Comparison of ENCODE assay signal across 25 cellular contexts in the genomic region with DNA sequence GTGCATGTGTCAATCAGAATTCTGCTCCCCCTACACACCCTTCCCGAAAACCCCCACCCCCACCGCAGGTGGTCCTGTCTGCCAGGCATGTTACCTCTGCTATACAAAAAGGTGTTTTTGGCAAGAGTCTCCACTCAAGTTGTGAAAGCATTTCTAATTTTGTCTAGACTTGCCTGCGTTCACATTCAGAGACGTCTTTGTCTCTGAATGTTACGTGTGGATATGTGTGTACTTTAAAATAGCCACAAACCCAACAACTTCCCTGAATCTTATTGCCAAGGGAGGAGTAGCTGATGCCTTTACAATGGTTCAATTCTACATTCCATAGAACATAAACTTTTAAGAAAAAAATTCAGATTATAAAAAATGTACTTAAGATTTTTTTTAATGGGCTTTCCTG.
A peak's percentile ranks its signal among the peaks of the same experiment; 100 is the strongest.
DNase-seq lines count a peak whose midpoint lies in the region; FAIRE-seq and TF ChIP-seq lines count a peak whose summit lies in the region.
"Had no signal": no experiment of that assay in that cellular context is flagged by ENCODE, and none has a peak within 500 bp of the region (broad histone marks: within the 10 kb centered on the region; RNA-seq: fewer than 3 reads in every experiment).

No MANE protein-coding gene starts in this region.

- H3K4me3 ChIP-seq in suprapubic skin (no peak overlapping the region), BE2C (ENCODE audit: low read depth, low read length) (no peak overlapping the region)
- H3K4me3 ChIP-seq: BLaER1 treated with 17β-estradiol and CSF1 and Interleukin-3, amounts not matched to agents 10 nM and 100 nM; GM23338; HAP-1; SJCRH30 had no signal

- H3K36me3 ChIP-seq in suprapubic skin = no peaks in the 10 kb centered on the region
- H3K36me3 ChIP-seq in BE2C = no peaks in the 10 kb centered on the region
- H3K36me3 ChIP-seq: HAP-1 had no signal

- POLR2A ChIA-PET in RWPE1 (lab: Yijun Ruan, JAX; ENCODE audit: low non-redundant PET) = no interaction called here

- DNase-seq in NCI-H748 (lab: John Stamatoyannopoulos, UW; ENCODE audit: unreplicated experiment) = peak; percentile 25
- DNase-seq in NCI-H748 treated with DMSO at 0.1 percent for 48 hours (lab: John Stamatoyannopoulos, UW) = no peak
- DNase-seq in RWPE1 (ENCODE audit: low spot score) = peak; percentile 2
- DNase-seq in epithelial cell of prostate (ENCODE audit: low read depth, low spot score) = peak; percentile 44
- DNase-seq in suprapubic skin (ENCODE audit: low spot score in 2 of 2) = no peak
- DNase-seq in H54 (ENCODE audit: insufficient read length, low spot score) = no peak
- no peak for DNase-seq in BE2C
- DNase-seq in HT-29 (ENCODE audit: low spot score) = no peak
- DNase-seq: CD4-positive, alpha-beta T cell; HFFc6; KBM-7; MM.1S; NCI-H1436; NCI-H187; NCI-H2081 treated with DMSO at 0.1 percent for 48 hours; NCI-H510A; NCI-H774; SJCRH30 had no signal

- no peak for TF ChIP-seq CTCF in RWPE1 (conservative IDR thresholded peaks at IDR 0.05; ENCODE audit: low read depth)
- no peak for TF ChIP-seq CTCF in suprapubic skin (IDR thresholded peaks at IDR 0.05)
- no peak for TF ChIP-seq CTCF in BE2C (IDR thresholded peaks at IDR 0.05; ENCODE audit: low read depth, low read length)

- H3K4me1 ChIP-seq in suprapubic skin (no peaks in the 10 kb centered on the region), BE2C (no peaks in the 10 kb centered on the region)
- H3K4me1 ChIP-seq: BLaER1 treated with 17β-estradiol and CSF1 and Interleukin-3, amounts not matched to agents 10 nM and 100 nM; SJCRH30 had no signal

- TF ChIP-seq POLR2A in suprapubic skin (IDR thresholded peaks at IDR 0.05) = no peak
- TF ChIP-seq POLR2A in H54 (IDR thresholded peaks at IDR 0.05; ENCODE audit: low read depth, low read length) = no peak

- H3K27ac ChIP-seq in RWPE1 = no peak overlapping the region
- H3K27ac ChIP-seq in epithelial cell of prostate = peak overlapping the region; percentile 13
- peak overlapping the region; percentile 23 for H3K27ac ChIP-seq in suprapubic skin
- H3K27ac ChIP-seq: BLaER1 treated with 17β-estradiol and CSF1 and Interleukin-3, amounts not matched to agents 10 nM and 100 nM; SJCRH30 had no signal

- no peak for TF ChIP-seq EP300 in suprapubic skin (IDR thresholded peaks at IDR 0.05)

- FAIRE-seq in H54 (lab: Jason Lieb, UNC) = no peak
- FAIRE-seq: A204.1, D721Med, G401.6, RCC 7860 had no signal

- no peaks in the 10 kb centered on the region for H3K9me3 ChIP-seq in suprapubic skin
- no peaks in the 10 kb centered on the region for H3K9me3 ChIP-seq in BE2C
- H3K9me3 ChIP-seq: BLaER1 treated with 17β-estradiol and CSF1 and Interleukin-3, amounts not matched to agents 10 nM and 100 nM; HAP-1; SJCRH30 had no signal

- H3K27me3 ChIP-seq in suprapubic skin = no peaks in the 10 kb centered on the region
- H3K27me3 ChIP-seq in BE2C = no peaks in the 10 kb centered on the region
- H3K27me3 ChIP-seq: BLaER1 treated with 17β-estradiol and CSF1 and Interleukin-3, amounts not matched to agents 10 nM and 100 nM; SJCRH30 had no signal

- 58% methylated on average over 5 of the region's 5 CpGs for WGBS in suprapubic skin

- CTCF ChIA-PET in RWPE1 (lab: Yijun Ruan, JAX) = no interaction called here

Comparison
In these comparisons a context has a peak if more than half of its experiments do, and no peak if none do; other contexts are left out.
1. DNase-seq: peak in NCI-H748 (single experiment), RWPE1 (single experiment) and epithelial cell of prostate (single experiment); none in NCI-H748 treated with DMSO at 0.1 percent for 48 hours (single experiment), suprapubic skin (0 of 2), H54 (single experiment), BE2C (single experiment) and HT-29 (single experiment).